In the genomic region with DNA sequence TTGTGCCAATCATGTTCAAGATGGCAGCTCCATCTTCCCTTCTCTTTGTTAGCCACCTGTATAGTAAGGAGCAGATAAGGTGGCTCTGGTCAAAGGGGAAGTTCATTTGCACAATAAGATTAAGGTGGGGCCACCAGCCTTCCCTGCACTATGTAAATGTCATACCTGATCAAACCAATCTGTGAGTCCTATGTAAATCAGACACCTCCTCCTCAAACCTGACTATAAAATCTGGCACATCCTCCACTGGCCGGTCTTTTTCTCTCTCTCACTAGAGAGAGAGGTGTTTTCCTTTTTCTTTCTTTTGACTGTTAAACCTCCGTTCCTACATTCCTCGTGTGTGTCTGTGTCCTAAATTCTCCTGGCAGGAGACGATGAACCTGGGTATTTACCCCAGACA, we compare ENCODE assay signal across 26 cellular contexts.
"Had no signal": no experiment of that assay in that cellular context is flagged by ENCODE, and none has a peak within 500 bp of the region (broad histone marks: within the 10 kb centered on the region; RNA-seq: fewer than 3 reads in every experiment).

No MANE protein-coding gene starts in this region.

- H3K27me3 ChIP-seq: ascending aorta, body of pancreas, Peyer's patch, SJSA1 had no signal

- H3K27ac ChIP-seq: ascending aorta, body of pancreas, Peyer's patch, SJSA1 had no signal

- H3K9me3 ChIP-seq: ascending aorta, body of pancreas, Peyer's patch, SJSA1 had no signal

- DNase-seq: activated CD4-positive, alpha-beta T cell treated with anti-CD3 and anti-CD28 coated beads for 48 hours; activated CD4-positive, alpha-beta T cell treated with anti-CD3 and anti-CD28 coated beads, Interleukin-2, amount 50 U/mL, for 4 hours; activated CD4-positive, CD25-positive, alpha-beta regulatory T cell treated with anti-CD3 and anti-CD28 coated beads, Interleukin-2, amount 50 U/mL, for 72 hours; activated CD8-positive, alpha-beta memory T cell treated with anti-CD3 and anti-CD28 coated beads, Interleukin-2, amount 10 ng/mL, durations not matched to agents 7 days and 5 days; activated CD8-positive, alpha-beta T cell treated with anti-CD3 and anti-CD28 coated beads, Interleukin-2, amount 10 ng/mL, durations not matched to agents 7 days and 5 days; activated effector memory CD4-positive, alpha-beta T cell treated with anti-CD3 and anti-CD28 coated beads, Interleukin-2, amount 50 U/mL, for 16 hours; activated naive CD4-positive, alpha-beta T cell treated with Interleukin-2 at 50 U/mL for 16 hours; activated naive CD8-positive, alpha-beta T cell treated with anti-CD3 and anti-CD28 coated beads, Interleukin-2, amount 50 U/mL, for 24 hours; activated T-cell treated with anti-CD3 and anti-CD28 coated beads, Interleukin-2, amount 50 U/mL, for 4 hours; amniotic stem cell; body of pancreas; Kasumi-1; KBM-7; NCI-H1105 treated with DMSO at 0.1 percent for 48 hours; NCI-H1436 treated with DMSO at 0.1 percent for 48 hours; NCI-H187; NCI-H2081; NCI-H510A treated with DMSO at 0.1 percent for 48 hours; NCI-H748 treated with DMSO at 0.1 percent for 48 hours; Peyer's patch; SHP77 had no signal

- ATAC-seq: activated CD8-positive, alpha-beta memory T cell treated with anti-CD3 and anti-CD28 coated beads, Interleukin-2, amount 10 ng/mL, durations not matched to agents 7 days and 5 days; activated CD8-positive, alpha-beta T cell treated with anti-CD3 and anti-CD28 coated beads, Interleukin-2, amount 10 ng/mL, durations not matched to agents 7 days and 5 days; activated naive CD4-positive, alpha-beta T cell treated with anti-CD3 and anti-CD28 coated beads, Interleukin-2, amount 50 U/mL, for 72 hours; activated naive CD8-positive, alpha-beta T cell treated with anti-CD3 and anti-CD28 coated beads, Interleukin-2, amount 50 U/mL, for 24 hours; activated T-cell treated with anti-CD3 and anti-CD28 coated beads, Interleukin-2, amount 50 U/mL, for 4 hours; body of pancreas had no signal

- H3K4me1 ChIP-seq: ascending aorta, body of pancreas, Peyer's patch, SJSA1 had no signal

- H3K27ac Mint-ChIP-seq: activated CD8-positive, alpha-beta memory T cell treated with anti-CD3 and anti-CD28 coated beads, Interleukin-2, amount 10 ng/mL, durations not matched to agents 7 days and 5 days; activated CD8-positive, alpha-beta T cell treated with anti-CD3 and anti-CD28 coated beads, Interleukin-2, amount 10 ng/mL, durations not matched to agents 7 days and 5 days; activated naive CD4-positive, alpha-beta T cell treated with anti-CD3 and anti-CD28 coated beads, Interleukin-2, amount 50 U/mL, for 72 hours; activated naive CD8-positive, alpha-beta T cell treated with anti-CD3 and anti-CD28 coated beads, Interleukin-2, amount 50 U/mL, for 24 hours; T-helper 1 cell treated with Interleukin-12 subunit alpha and Interleukin-12 subunit beta and Interleukin-4 antibody, amounts not matched to agents 30 μg/mL and 1 μg/mL, for 36 hours had no signal

- H3K4me3 ChIP-seq: ascending aorta, body of pancreas, Peyer's patch, SJSA1 had no signal

- H3K36me3 Mint-ChIP-seq: activated CD8-positive, alpha-beta memory T cell treated with anti-CD3 and anti-CD28 coated beads, Interleukin-2, amount 10 ng/mL, durations not matched to agents 7 days and 5 days; activated naive CD4-positive, alpha-beta T cell treated with anti-CD3 and anti-CD28 coated beads, Interleukin-2, amount 50 U/mL, for 72 hours had no signal

- H3K36me3 ChIP-seq: ascending aorta, Peyer's patch, SJSA1 had no signal

- H3K4me1 Mint-ChIP-seq: activated CD8-positive, alpha-beta memory T cell treated with anti-CD3 and anti-CD28 coated beads, Interleukin-2, amount 10 ng/mL, durations not matched to agents 7 days and 5 days; activated naive CD8-positive, alpha-beta T cell treated with anti-CD3 and anti-CD28 coated beads, Interleukin-2, amount 50 U/mL, for 24 hours; central memory CD8-positive, alpha-beta T cell had no signal

- H3K27me3 Mint-ChIP-seq: activated CD8-positive, alpha-beta memory T cell treated with anti-CD3 and anti-CD28 coated beads, Interleukin-2, amount 10 ng/mL, durations not matched to agents 7 days and 5 days; activated naive CD8-positive, alpha-beta T cell treated with anti-CD3 and anti-CD28 coated beads, Interleukin-2, amount 50 U/mL, for 24 hours; central memory CD8-positive, alpha-beta T cell had no signal

- H3K4me3 Mint-ChIP-seq: activated CD8-positive, alpha-beta memory T cell treated with anti-CD3 and anti-CD28 coated beads, Interleukin-2, amount 10 ng/mL, durations not matched to agents 7 days and 5 days; activated CD8-positive, alpha-beta T cell treated with anti-CD3 and anti-CD28 coated beads, Interleukin-2, amount 10 ng/mL, durations not matched to agents 7 days and 5 days; activated naive CD8-positive, alpha-beta T cell treated with anti-CD3 and anti-CD28 coated beads, Interleukin-2, amount 50 U/mL, for 24 hours; activated T-cell treated with anti-CD3 and anti-CD28 coated beads, Interleukin-2, amount 50 U/mL, for 4 hours; central memory CD8-positive, alpha-beta T cell; T-helper 1 cell treated with Interleukin-12 subunit alpha and Interleukin-12 subunit beta and Interleukin-4 antibody, amounts not matched to agents 30 μg/mL and 1 μg/mL, for 36 hours had no signal
